23 cellular contexts compared by ENCODE assay signal in the genomic region with DNA sequence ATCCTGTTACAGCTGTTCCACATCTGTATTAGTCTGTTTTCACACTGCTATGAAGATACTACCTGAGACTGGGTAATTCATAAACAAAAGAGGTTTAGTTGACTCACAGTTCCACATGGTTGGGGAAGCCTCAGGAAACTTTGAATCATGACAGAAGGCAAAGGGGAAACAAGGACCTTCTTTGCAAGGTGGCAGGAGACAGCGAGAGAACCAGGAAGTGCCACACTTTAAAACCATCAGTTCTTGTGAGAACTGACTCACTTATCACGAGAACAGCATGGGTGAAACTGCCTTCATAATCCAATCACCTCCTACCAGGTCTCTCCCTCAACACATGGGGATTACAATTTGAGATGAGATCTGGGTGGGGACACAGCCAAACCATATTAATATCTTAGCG.
DNase-seq lines count a peak whose midpoint lies in the region.
"Had no signal": no experiment of that assay in that cellular context is flagged by ENCODE, and none has a peak within 500 bp of the region (broad histone marks: within the 10 kb centered on the region; RNA-seq: fewer than 3 reads in every experiment).

No MANE protein-coding gene starts in this region.

- DNase-seq in NCI-H82 (lab: John Stamatoyannopoulos, UW) = peak; percentile 57
- DNase-seq in NCI-H82 treated with DMSO at 0.1 percent for 48 hours (lab: John Stamatoyannopoulos, UW; ENCODE audit: unreplicated experiment) = no peak
- peak; percentile 3 for DNase-seq in CD1c-positive myeloid dendritic cell (ENCODE audit: extremely low spot score)
- DNase-seq in RKO (ENCODE audit: low spot score) = peak; percentile 0
- DNase-seq in glomerular visceral epithelial cell (ENCODE audit: extremely low spot score) = peak; percentile 12
- no peak for DNase-seq in hypothalamus (lab: John Stamatoyannopoulos, UW)
- no peak for DNase-seq in islet precursor cell
- no peak for DNase-seq in amniotic stem cell (lab: John Stamatoyannopoulos, UW)
- DNase-seq: 8988T; activated CD4-positive, alpha-beta T cell treated with anti-CD3 and anti-CD28 coated beads for 4 hours; activated CD8-positive, alpha-beta memory T cell treated with anti-CD3 and anti-CD28 coated beads, Interleukin-2, amount 50 U/mL, for 4 hours; DMS79 treated with DMSO at 0.1 percent for 48 hours; effector memory CD4-positive, alpha-beta T cell; glutamatergic neuron; KG1; left colon; NCI-H1694; NCI-H2171; NCI-H510A treated with DMSO at 0.1 percent for 48 hours; posterior cingulate gyrus; RPMI8226; T-helper 17 cell; trophoblast cell had no signal

Comparison
In these comparisons a context has a peak if more than half of its experiments do, and no peak if none do; other contexts are left out.
1. DNase-seq: peak in NCI-H82 (single experiment), CD1c-positive myeloid dendritic cell (single experiment), RKO (single experiment) and glomerular visceral epithelial cell (single experiment); none in NCI-H82 treated with DMSO at 0.1 percent for 48 hours (single experiment), hypothalamus (0 of 51), islet precursor cell (single experiment) and amniotic stem cell (single experiment).